ENCODE assay signal across 13 cellular contexts in genomic region chr9:78605029-78605930, GRCh38.
DNase-seq lines count a peak whose midpoint lies in the region; ATAC-seq and TF ChIP-seq lines count a peak whose summit lies in the region.
"Had no signal": no experiment of that assay in that cellular context is flagged by ENCODE, and none has a peak within 500 bp of the region (broad histone marks: within the 10 kb centered on the region; RNA-seq: fewer than 3 reads in every experiment).

No MANE protein-coding gene starts in this region.

- intact Hi-C loops in esophagus muscularis mucosa (cut with DNase I): no loop called here

- TF ChIP-seq POLR2A in esophagus muscularis mucosa (IDR thresholded peaks at IDR 0.05; ENCODE audit: low read depth): no peak

- TF ChIP-seq CTCF in esophagus muscularis mucosa (IDR thresholded peaks at IDR 0.05) (no peak), coronary artery (IDR thresholded peaks at IDR 0.05) (no peak)

- H3K36me3 ChIP-seq in esophagus muscularis mucosa (no peaks in the 10 kb centered on the region), neuron (ENCODE audit: insufficient read depth, low read length) (no peaks in the 10 kb centered on the region)

- H3K9me3 ChIP-seq in esophagus muscularis mucosa (no peaks in the 10 kb centered on the region), neuron (ENCODE audit: low read length) (no peaks in the 10 kb centered on the region)

- DNase-seq in ELF-1 (ENCODE audit: low read depth, low spot score): peak; percentile 60
- peak; percentile 27 for DNase-seq in NCI-H345 treated with DMSO at 0.1 percent for 48 hours (lab: John Stamatoyannopoulos, UW; ENCODE audit: unreplicated experiment)
- peak; percentile 57 for DNase-seq in esophagus muscularis mucosa (ENCODE audit: extremely low spot score)
- DNase-seq in coronary artery (ENCODE audit: low spot score): no peak
- no peak for DNase-seq in NCI-H2196 treated with DMSO at 0.1 percent for 48 hours (lab: John Stamatoyannopoulos, UW; ENCODE audit: unreplicated experiment)
- DNase-seq: activated CD4-positive, alpha-beta T cell treated with anti-CD3 and anti-CD28 coated beads, Interleukin-2, amount 50 U/mL, for 48 hours; DMS53; midbrain; stimulated activated CD4-positive, alpha-beta T cell treated with anti-CD3 and anti-CD28 coated beads, Interleukin-2, amount 100 ng/mL, for 48 hours had no signal

- no peak for ATAC-seq in GM19035 (IDR thresholded peaks at IDR 0.05; ENCODE audit: unreplicated experiment)
- no peak for ATAC-seq in GM18870 (IDR thresholded peaks at IDR 0.05; ENCODE audit: unreplicated experiment)
- ATAC-seq: activated T-helper 17 cell treated with anti-CD3 and anti-CD28 coated beads, Interleukin-2, amount 50 U/mL, for 72 hours had no signal

- H3K27me3 ChIP-seq in esophagus muscularis mucosa: peaks cover 0 to 9% (median 0%) of the 10 kb centered on the region in 4 donors
- H3K27me3 ChIP-seq in neuron (ENCODE audit: insufficient read depth, low read length): no peaks in the 10 kb centered on the region

- 49% methylated on average over 16 of the region's 17 CpGs for WGBS in esophagus muscularis mucosa

- H3K27ac ChIP-seq in esophagus muscularis mucosa (replicated peaks in 1 of 4) (no peak overlapping the region), coronary artery (no peak overlapping the region)

- no peak for TF ChIP-seq EP300 in esophagus muscularis mucosa (IDR thresholded peaks at IDR 0.05)

- H3K4me3 ChIP-seq in esophagus muscularis mucosa (no peak overlapping the region), neuron (ENCODE audit: low read length) (no peak overlapping the region), coronary artery (no peak overlapping the region)

- H2AFZ ChIP-seq in neuron (ENCODE audit: low read depth, low read length): peak overlapping the region; percentile 63

- H3K4me1 ChIP-seq in esophagus muscularis mucosa (peaks cover 0 to 11% (median 8%) of the 10 kb centered on the region in 4 donors), neuron (ENCODE audit: insufficient read depth, low read length) (peaks cover 6% of the 10 kb centered on the region)

Comparison
In these comparisons a context has a peak if more than half of its experiments do, and no peak if none do; other contexts are left out.
1. DNase-seq: peak in ELF-1 (single experiment), NCI-H345 treated with DMSO at 0.1 percent for 48 hours (single experiment) and esophagus muscularis mucosa (single experiment); none in coronary artery (single experiment) and NCI-H2196 treated with DMSO at 0.1 percent for 48 hours (single experiment).